In the genomic region with DNA sequence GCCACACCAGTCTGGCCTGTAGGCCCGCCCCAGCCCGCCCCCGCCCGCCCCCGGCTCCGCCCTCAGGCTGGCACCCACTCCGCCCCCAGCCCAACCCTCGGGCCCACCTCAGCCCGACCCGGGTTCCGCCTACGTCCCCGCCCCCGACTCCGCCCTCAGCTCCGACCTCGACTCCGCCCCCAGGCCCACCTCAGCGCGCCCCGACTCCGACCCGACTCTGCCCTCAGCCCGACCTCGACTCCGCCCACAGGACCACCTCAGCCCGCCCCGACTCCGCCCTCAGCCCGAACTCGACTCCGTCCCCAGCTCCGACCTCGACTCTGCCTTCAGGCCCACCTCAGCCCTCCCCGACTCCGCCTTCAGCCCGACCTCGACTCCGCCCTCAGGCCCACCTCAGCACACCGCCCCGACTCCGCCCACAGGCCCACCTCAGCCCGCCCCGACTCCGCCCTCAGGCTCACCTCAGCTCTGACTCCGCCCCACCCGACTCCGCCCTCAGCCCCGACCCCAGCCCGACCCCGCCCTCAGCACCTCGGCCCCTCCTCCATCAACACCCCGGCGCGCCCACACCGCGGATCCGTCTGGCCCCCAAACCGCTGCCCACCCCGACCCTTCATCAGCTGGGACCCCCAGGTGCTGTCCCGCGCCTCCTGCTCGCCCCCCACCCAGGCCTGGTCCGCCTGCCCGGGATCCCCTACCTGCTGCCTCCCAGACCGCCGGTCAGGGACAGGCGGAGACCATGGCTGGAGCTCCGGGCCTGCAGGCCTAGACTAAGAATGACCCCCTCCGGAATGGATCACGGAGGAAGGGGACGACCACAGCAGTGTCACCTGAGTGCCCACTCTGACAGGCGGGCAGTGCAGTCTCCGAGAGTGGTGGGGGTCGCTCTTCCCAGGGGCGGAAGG, we compare ENCODE assay signal across 8 cellular contexts. TPM values are rescaled to one million over a fixed set of nuclear protein-coding genes. Genes with fewer than 3 reads are reported as not detected.
A peak's percentile ranks its signal among the peaks of the same experiment; 100 is the strongest.
DNase-seq lines count a peak whose midpoint lies in the region; ATAC-seq, FAIRE-seq and TF ChIP-seq lines count a peak whose summit lies in the region.

A gene (minus strand): TSS at position 13 of the 905 bp plus-strand sequence. CDS start 315 bp downstream, outside the sequence.

- peak within 1 kb of the TSS; percentile 83 for H3K27ac ChIP-seq in skeletal muscle tissue (ENCODE audit: low read depth, low read length)

- no peak for FAIRE-seq in bronchial epithelial cell (lab: Jason Lieb, UNC)

- H3K9ac ChIP-seq in skeletal muscle tissue (ENCODE audit: low read depth in 1 of 3, low read length in 3 of 3), result peak within 1 kb of the TSS; percentile 75 to 88 (median 85)

- H3K9me3 ChIP-seq in iPS-18c (ENCODE audit: control insufficient read depth, insufficient read depth, low read length) (no peaks in the 10 kb centered on the region), skeletal muscle tissue (ENCODE audit: control insufficient read depth in 3 of 3, low read length in 3 of 3) (no peaks in the 10 kb centered on the region)

- H3K27me3 ChIP-seq in bronchial epithelial cell (ENCODE audit: control insufficient read depth, insufficient read depth, low read length), result no peaks in the 10 kb centered on the region
- no peaks in the 10 kb centered on the region for H3K27me3 ChIP-seq in skeletal muscle tissue (ENCODE audit: control insufficient read depth in 3 of 3, insufficient read depth in 3 of 3, low read length in 3 of 3)

- DNase-seq in GM10266 (ENCODE audit: extremely low spot score), result peak; percentile 95
- DNase-seq in NCI-H2029 treated with DMSO at 0.1 percent for 48 hours (lab: John Stamatoyannopoulos, UW), result peak; percentile 36
- DNase-seq in activated CD4-positive, CD25-positive, alpha-beta regulatory T cell (lab: John Stamatoyannopoulos, UW), result peak; percentile 63 to 85 (median 78)
- peak; percentile 67 for DNase-seq in bronchial epithelial cell (ENCODE audit: low read depth)

- H3K4me1 ChIP-seq in skeletal muscle tissue (ENCODE audit: control insufficient read depth in 3 of 3, insufficient read depth in 3 of 3, low read length in 3 of 3), result peaks cover 11 to 18% (median 14%) of the 10 kb centered on the region in 3 donors

- H3K4me3 ChIP-seq in bronchial epithelial cell (ENCODE audit: low read depth, low read length) (peak within 1 kb of the TSS; percentile 69), iPS-18c (ENCODE audit: insufficient read depth, low read depth, low read length) (peak within 1 kb of the TSS; percentile 81), skeletal muscle tissue (ENCODE audit: low read length in 3 of 3) (peak within 1 kb of the TSS; percentile 74 to 80 (median 75))

- TF ChIP-seq CTCF in GM10266 (IDR thresholded peaks at IDR 0.05; ENCODE audit: control insufficient read depth, insufficient read depth, low read depth, missing control alignments) (no peak), bronchial epithelial cell (IDR thresholded peaks at IDR 0.05; ENCODE audit: insufficient read depth, low read length, severe bottlenecking) (no peak)

- peaks cover 4% of the 10 kb centered on the region for H3K36me3 ChIP-seq in bronchial epithelial cell (ENCODE audit: control insufficient read depth, insufficient read depth, low read length)
- H3K36me3 ChIP-seq in skeletal muscle tissue (ENCODE audit: control insufficient read depth in 3 of 3, insufficient read depth in 3 of 3, low read length in 3 of 3), result peaks cover 0 to 5% (median 3%) of the 10 kb centered on the region in 3 donors

- ATAC-seq in HG02798 (IDR thresholded peaks at IDR 0.05; ENCODE audit: poor library complexity, unreplicated experiment), result peak; percentile 59
- ATAC-seq in GM18870 (IDR thresholded peaks at IDR 0.05; ENCODE audit: unreplicated experiment), result no peak

RNA-seq across cellular contexts. Expression of the gene that starts here (rescaled TPM):
- total RNA-seq in bronchial epithelial cell (15.0 and 18.6 TPM in 2 replicates), skeletal muscle tissue (3.7 TPM)

Comparison
In these comparisons a context has a peak if more than half of its experiments do, and no peak if none do; other contexts are left out.
1. DNase-seq: peak in every context shown above with its lines; median percentile 95 in GM10266; 78 in activated CD4-positive, CD25-positive, alpha-beta regulatory T cell; 67 in bronchial epithelial cell; 36 in NCI-H2029 treated with DMSO at 0.1 percent for 48 hours.